In genomic region chr20:41616228-41616627, GRCh38 we compare ENCODE assay signal across 1 cellular context.
TF ChIP-seq lines count a peak whose summit lies in the region.

No MANE protein-coding gene starts in this region.

TF ChIP-seq in GM23338, 12 proteins besides CTCF, POLR2A, EP300 and RAD21 (continued from another document):
- TF ChIP-seq ZNF462 (CRISPR knock-in tag; IDR thresholded peaks at IDR 0.05) (no peak), ZNF331 (CRISPR knock-in tag; IDR thresholded peaks at IDR 0.05; ENCODE audit: low read depth) (no peak), ETS1 (IDR thresholded peaks at IDR 0.05) (no peak)
